Comparison of ENCODE assay signal across 34 cellular contexts in the genomic region with DNA sequence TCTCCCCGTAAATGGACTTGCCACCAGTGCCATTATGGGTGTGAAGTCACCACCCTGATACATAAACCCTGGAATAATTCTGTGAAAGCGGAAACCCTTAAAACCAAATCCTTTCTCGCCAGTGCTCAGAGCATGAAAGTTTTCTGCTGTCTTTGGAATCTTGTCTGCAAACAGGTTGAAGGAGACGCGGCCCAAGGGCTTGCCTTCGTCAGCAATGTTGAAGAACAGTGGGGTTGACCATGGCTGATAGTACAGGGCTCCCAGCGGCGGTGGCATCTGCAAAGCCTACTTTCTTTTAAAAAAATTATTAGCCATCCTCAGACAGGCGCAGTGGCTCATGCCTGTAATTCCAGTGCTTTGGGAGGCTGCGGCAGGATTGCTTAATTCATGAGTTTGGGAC.
"Had no signal": no experiment of that assay in that cellular context is flagged by ENCODE, and none has a peak within 500 bp of the region (broad histone marks: within the 10 kb centered on the region; RNA-seq: fewer than 3 reads in every experiment).

No MANE protein-coding gene starts in this region.

- H3K36me3 ChIP-seq: MG63 had no signal

- DNase-seq: Karpas-422, Kasumi-1, MG63, MM.1S, MV-4-11, NCI-H1048, NCI-H1092, NCI-H1092 treated with DMSO at 0.1 percent for 48 hours, NCI-H1105, NCI-H1105 treated with DMSO at 0.1 percent for 48 hours, NCI-H1417, NCI-H1417 treated with DMSO at 0.1 percent for 48 hours, NCI-H1436, NCI-H1436 treated with DMSO at 0.1 percent for 48 hours, NCI-H146, NCI-H1694, NCI-H1694 treated with DMSO at 0.1 percent for 48 hours, NCI-H187, NCI-H187 treated with DMSO at 0.1 percent for 48 hours, NCI-H1930, NCI-H2029, NCI-H2029 treated with DMSO at 0.1 percent for 48 hours, NCI-H2081, NCI-H2081 treated with DMSO at 0.1 percent for 48 hours, NCI-H2107, NCI-H2171, NCI-H2171 treated with DMSO at 0.1 percent for 48 hours, NCI-H2227 treated with DMSO at 0.1 percent for 48 hours, NCI-H226, NCI-H345, NCI-H446, NCI-H446 treated with DMSO at 0.1 percent for 48 hours, NCI-H510A had no signal

- H3K27ac ChIP-seq: KMS-11 had no signal

- H3K27me3 ChIP-seq: MG63 had no signal

- H3K9ac ChIP-seq: KMS-11 had no signal

- H3K4me2 ChIP-seq: KMS-11 had no signal

- H3K4me3 ChIP-seq: MG63 had no signal
